In genomic region chr1:36269408-36269838, GRCh38 we compare ENCODE assay signal across 20 cellular contexts. TPM values are rescaled to one million over a fixed set of nuclear protein-coding genes. Genes with fewer than 3 reads are reported as not detected.
DNase-seq lines count a peak whose midpoint lies in the region; ATAC-seq and TF ChIP-seq lines count a peak whose summit lies in the region.
"Had no signal": no experiment of that assay in that cellular context is flagged by ENCODE, and none has a peak within 500 bp of the region (broad histone marks: within the 10 kb centered on the region; RNA-seq: fewer than 3 reads in every experiment).

No MANE protein-coding gene starts in this region.

- ATAC-seq in stimulated activated naive CD8-positive, alpha-beta T cell treated with anti-CD3 and anti-CD28 coated beads, Interleukin-15, amount 100 ng/mL, for 72 hours = no peak
- ATAC-seq in lower lobe of right lung (peak in 1 of 2 donors; percentile 52), HG03521 (IDR thresholded peaks at IDR 0.05; ENCODE audit: unreplicated experiment) (no peak)
- ATAC-seq: activated CD8-positive, alpha-beta memory T cell treated with anti-CD3 and anti-CD28 coated beads, Interleukin-2, amount 10 ng/mL, durations not matched to agents 7 days and 5 days; stimulated activated effector memory CD8-positive, alpha-beta T cell treated with anti-CD3 and anti-CD28 coated beads, Interleukin-12 subunit alpha, Interleukin-12 subunit beta, amount 100 ng/mL, for 72 hours had no signal

- H3K4me3 Mint-ChIP-seq in stimulated activated naive CD8-positive, alpha-beta T cell treated with anti-CD3 and anti-CD28 coated beads, Interleukin-15, Interleukin-2, amounts not matched to agents 100 ng/mL and 50 ng/mL, for 24 hours = no peak overlapping the region
- H3K4me3 Mint-ChIP-seq in stimulated activated naive CD8-positive, alpha-beta T cell treated with anti-CD3 and anti-CD28 coated beads, Interleukin-15, amount 100 ng/mL, for 72 hours = no peak overlapping the region
- H3K4me3 Mint-ChIP-seq: activated CD8-positive, alpha-beta memory T cell treated with anti-CD3 and anti-CD28 coated beads, Interleukin-2, amount 10 ng/mL, durations not matched to agents 7 days and 5 days; stimulated activated effector memory CD8-positive, alpha-beta T cell treated with anti-CD3 and anti-CD28 coated beads, Interleukin-12 subunit alpha, Interleukin-12 subunit beta, amount 100 ng/mL, for 72 hours had no signal

- H3K36me3 ChIP-seq in colonic mucosa (no peaks in the 10 kb centered on the region), lower lobe of right lung (peaks cover 54% of the 10 kb centered on the region)
- H3K36me3 ChIP-seq: ovary had no signal

- intact Hi-C loops in colonic mucosa (cut with DNase I) = no loop called here
- intact Hi-C loops in lower lobe of right lung (cut with DNase I) = no loop called here
- intact Hi-C loops in posterior vena cava (cut with DNase I) = no loop called here

- H3K27ac Mint-ChIP-seq in stimulated activated naive CD8-positive, alpha-beta T cell treated with anti-CD3 and anti-CD28 coated beads, Interleukin-15, Interleukin-2, amounts not matched to agents 100 ng/mL and 50 ng/mL, for 24 hours = peak overlapping the region; percentile 40
- H3K27ac Mint-ChIP-seq in stimulated activated naive CD8-positive, alpha-beta T cell treated with anti-CD3 and anti-CD28 coated beads, Interleukin-15, amount 100 ng/mL, for 72 hours = no peak overlapping the region
- H3K27ac Mint-ChIP-seq: activated CD8-positive, alpha-beta memory T cell treated with anti-CD3 and anti-CD28 coated beads, Interleukin-2, amount 10 ng/mL, durations not matched to agents 7 days and 5 days; stimulated activated effector memory CD8-positive, alpha-beta T cell treated with anti-CD3 and anti-CD28 coated beads, Interleukin-12 subunit alpha, Interleukin-12 subunit beta, amount 100 ng/mL, for 72 hours had no signal

- no peaks in the 10 kb centered on the region for H3K4me1 ChIP-seq in colonic mucosa
- H3K4me1 ChIP-seq in lower lobe of right lung = no peaks in the 10 kb centered on the region

- no peaks in the 10 kb centered on the region for H3K9me3 ChIP-seq in colonic mucosa
- no peaks in the 10 kb centered on the region for H3K9me3 ChIP-seq in lower lobe of right lung
- H3K9me3 ChIP-seq: ovary, vagina had no signal

- no peaks in the 10 kb centered on the region for H3K27me3 Mint-ChIP-seq in stimulated activated naive CD8-positive, alpha-beta T cell treated with anti-CD3 and anti-CD28 coated beads, Interleukin-15, Interleukin-2, amounts not matched to agents 100 ng/mL and 50 ng/mL, for 24 hours
- no peaks in the 10 kb centered on the region for H3K27me3 Mint-ChIP-seq in stimulated activated naive CD8-positive, alpha-beta T cell treated with anti-CD3 and anti-CD28 coated beads, Interleukin-15, amount 100 ng/mL, for 72 hours
- H3K27me3 Mint-ChIP-seq: activated CD8-positive, alpha-beta memory T cell treated with anti-CD3 and anti-CD28 coated beads, Interleukin-2, amount 10 ng/mL, durations not matched to agents 7 days and 5 days had no signal

- DNase-seq in stimulated activated naive CD8-positive, alpha-beta T cell treated with anti-CD3 and anti-CD28 coated beads, Interleukin-15, amount 100 ng/mL, for 72 hours = no peak
- DNase-seq in colonic mucosa = peak; percentile 31
- DNase-seq in lower lobe of right lung = peak; percentile 48
- DNase-seq in SW480 (ENCODE audit: low spot score) = no peak
- no peak for DNase-seq in NCI-H2029 treated with DMSO at 0.1 percent for 48 hours (lab: John Stamatoyannopoulos, UW)
- DNase-seq in posterior vena cava (ENCODE audit: low spot score) = no peak
- DNase-seq: activated CD4-positive, CD25-positive, alpha-beta regulatory T cell treated with anti-CD3 and anti-CD28 coated beads, Interleukin-2, amount 50 U/mL, for 72 hours; activated CD8-positive, alpha-beta memory T cell treated with anti-CD3 and anti-CD28 coated beads, Interleukin-2, amount 10 ng/mL, durations not matched to agents 7 days and 5 days; activated naive CD4-positive, alpha-beta T cell treated with Interleukin-2 at 50 U/mL for 16 hours; caudate nucleus; GF-D8; NCI-H1417; NK-92 treated with Interleukin-12 subunit alpha and Interleukin-12 subunit beta, amount 100 ng/mL, for 24 hours; ovary; SIG-M5 had no signal

- H3K9ac ChIP-seq in colonic mucosa (ENCODE audit: low read depth in 2 of 2, low read length in 2 of 2) = no peak overlapping the region

- TF ChIP-seq CTCF in colonic mucosa (IDR thresholded peaks at IDR 0.05) = no peak
- no peak for TF ChIP-seq CTCF in lower lobe of right lung (IDR thresholded peaks at IDR 0.05)

- H3K27me3 ChIP-seq in colonic mucosa (no peaks in the 10 kb centered on the region), lower lobe of right lung (ENCODE audit: low read depth) (no peaks in the 10 kb centered on the region)
- H3K27me3 ChIP-seq: ovary, vagina had no signal

- peaks cover 25% of the 10 kb centered on the region for H3K4me1 Mint-ChIP-seq in stimulated activated naive CD8-positive, alpha-beta T cell treated with anti-CD3 and anti-CD28 coated beads, Interleukin-15, Interleukin-2, amounts not matched to agents 100 ng/mL and 50 ng/mL, for 24 hours (ENCODE audit: low read depth)
- peaks cover 8% of the 10 kb centered on the region for H3K4me1 Mint-ChIP-seq in stimulated activated naive CD8-positive, alpha-beta T cell treated with anti-CD3 and anti-CD28 coated beads, Interleukin-15, amount 100 ng/mL, for 72 hours

- H3K9me3 Mint-ChIP-seq in stimulated activated naive CD8-positive, alpha-beta T cell treated with anti-CD3 and anti-CD28 coated beads, Interleukin-15, Interleukin-2, amounts not matched to agents 100 ng/mL and 50 ng/mL, for 24 hours = no peaks in the 10 kb centered on the region
- no peaks in the 10 kb centered on the region for H3K9me3 Mint-ChIP-seq in stimulated activated naive CD8-positive, alpha-beta T cell treated with anti-CD3 and anti-CD28 coated beads, Interleukin-15, amount 100 ng/mL, for 72 hours
- H3K9me3 Mint-ChIP-seq: stimulated activated effector memory CD8-positive, alpha-beta T cell treated with anti-CD3 and anti-CD28 coated beads, Interleukin-12 subunit alpha, Interleukin-12 subunit beta, amount 100 ng/mL, for 72 hours had no signal

- H3K27ac ChIP-seq in colonic mucosa (no peak overlapping the region), lower lobe of right lung (no peak overlapping the region)
- H3K27ac ChIP-seq: HL-60, ovary, vagina had no signal

- peaks cover 58% of the 10 kb centered on the region for H3K36me3 Mint-ChIP-seq in stimulated activated naive CD8-positive, alpha-beta T cell treated with anti-CD3 and anti-CD28 coated beads, Interleukin-15, Interleukin-2, amounts not matched to agents 100 ng/mL and 50 ng/mL, for 24 hours (ENCODE audit: low read depth)

- no peak overlapping the region for H3K4me3 ChIP-seq in colonic mucosa
- H3K4me3 ChIP-seq in lower lobe of right lung = no peak overlapping the region
- H3K4me3 ChIP-seq: ovary, vagina had no signal

RNA-seq across cellular contexts. Expression of gene SH3D21, which starts 36.7 kb away (rescaled TPM):
- total RNA-seq in colonic mucosa = 10 to 100 TPM in 1 of 2 donors, 1 to 10 TPM in 1; 7.4 to 22.8 TPM
- 8.5 TPM for total RNA-seq in lower lobe of right lung
- 1 to 10 TPM; 1.6 to 2.8 TPM for total RNA-seq in posterior vena cava

RNA-seq across cellular contexts. Expression of gene THRAP3, which starts 45.2 kb away (rescaled TPM):
- total RNA-seq in colonic mucosa = 100 to 1,000 TPM in 1 of 2 donors, 10 to 100 TPM in 1; 81.0 to 103 TPM
- 81.0 TPM for total RNA-seq in lower lobe of right lung
- total RNA-seq in posterior vena cava = 10 to 100 TPM; 76.6 to 79.1 TPM

RNA-seq across cellular contexts. Expression of gene EVA1B, which starts 54.0 kb away (rescaled TPM):
- total RNA-seq in colonic mucosa (1 to 10 TPM; 5.3 to 8.7 TPM), lower lobe of right lung (25.7 TPM), posterior vena cava (10 to 100 TPM; 38.0 to 39.5 TPM)

Comparison
In these comparisons a context has a peak if more than half of its experiments do, and no peak if none do; other contexts are left out.
1. DNase-seq: peak in colonic mucosa (single experiment) and lower lobe of right lung (single experiment); none in stimulated activated naive CD8-positive, alpha-beta T cell treated with anti-CD3 and anti-CD28 coated beads, Interleukin-15, amount 100 ng/mL, for 72 hours (0 of 2), SW480 (single experiment), NCI-H2029 treated with DMSO at 0.1 percent for 48 hours (single experiment) and posterior vena cava (single experiment).